Comparison of ENCODE assay signal across 8 cellular contexts in genomic region chrX:136880003-136880451, GRCh38. TPM values are rescaled to one million over a fixed set of nuclear protein-coding genes. Genes with fewer than 3 reads are reported as not detected.
DNase-seq lines count a peak whose midpoint lies in the region; ATAC-seq and TF ChIP-seq lines count a peak whose summit lies in the region.

No MANE protein-coding gene starts in this region.

- 1% methylated on average over 22 to 32 of the region's 32 CpGs for WGBS in GM23248 (ENCODE audit: low coverage in 1 of 2, low lambda C conversion rate in 2 of 2, missing lambda C conversion rate in 2 of 2), 2 experiments
- 0 to 18% methylated on average over 9 to 12 of the region's 32 CpGs for WGBS in gastroesophageal sphincter (ENCODE audit: low coverage in 1 of 2), 2 donors

- peaks cover 2% of the 10 kb centered on the region; the same call in 1 of the 2 replicates for H3F3A ChIP-seq in GM23248 (ENCODE audit: insufficient read depth)

- H4K20me1 ChIP-seq in GM23248 (ENCODE audit: insufficient read depth) = 0 out of 2 replicates have a peak, but pooled peaks cover 2% of the 10 kb centered on the region

- H3K36me3 Mint-ChIP-seq in Caco-2 (ENCODE audit: insufficient read depth, unreplicated experiment) (peaks cover 59% of the 10 kb centered on the region), osteocyte (ENCODE audit: unreplicated experiment) (peaks cover 17% of the 10 kb centered on the region)

- peak overlapping the region; percentile 98 for H3K27ac Mint-ChIP-seq in Caco-2 (ENCODE audit: unreplicated experiment)
- peak overlapping the region; percentile 95 for H3K27ac Mint-ChIP-seq in osteocyte (ENCODE audit: unreplicated experiment)

- H3K9me2 ChIP-seq in GM23248 (ENCODE audit: insufficient read depth) = no peaks in the 10 kb centered on the region

- H3K9me3 ChIP-seq in Caco-2 (no peaks in the 10 kb centered on the region), GM23248 (ENCODE audit: low read depth) (no peaks in the 10 kb centered on the region), gastroesophageal sphincter (no peaks in the 10 kb centered on the region)

- POLR2A ChIA-PET in Caco-2 (lab: Charles Lee) = interaction anchor here (1.1 to 1.3 kb wide), 3 partner anchors 12 to 45 kb away, joined by 6 to 22 read pairs (median 7); no protein-coding TSS in a partner anchor

- peak in 1 of 2 experiments; percentile 26 for DNase-seq in Caco-2
- peak; percentile 54 for DNase-seq in GM23248
- DNase-seq in NCI-H2227 (lab: John Stamatoyannopoulos, UW; ENCODE audit: unreplicated experiment) = peak; percentile 59
- DNase-seq in activated effector memory CD4-positive, alpha-beta T cell treated with anti-CD3 and anti-CD28 coated beads, Interleukin-2, amount 50 U/mL, for 16 hours = peak; percentile 74
- no peak for DNase-seq in osteocyte (ENCODE audit: extremely low spot score, unreplicated experiment)
- DNase-seq in HCEC 1CT = no peak

- H3K27ac ChIP-seq in GM23248 = peak overlapping the region; percentile 90
- peak overlapping the region; percentile 91 to 97 (median 94) for H3K27ac ChIP-seq in gastroesophageal sphincter

- H3K27me3 Mint-ChIP-seq in Caco-2 (ENCODE audit: insufficient read depth, unreplicated experiment) = no peaks in the 10 kb centered on the region
- no peaks in the 10 kb centered on the region for H3K27me3 Mint-ChIP-seq in osteocyte (ENCODE audit: unreplicated experiment)

- no peak for TF ChIP-seq EP300 in gastroesophageal sphincter (IDR thresholded peaks at IDR 0.05)

- peak overlapping the region; percentile 99 for H3K9ac ChIP-seq in GM23248

- no peak for TF ChIP-seq POLR2A in gastroesophageal sphincter (IDR thresholded peaks at IDR 0.05)

- H3K9me3 Mint-ChIP-seq in Caco-2 (ENCODE audit: unreplicated experiment) (no peaks in the 10 kb centered on the region), osteocyte (ENCODE audit: unreplicated experiment) (no peaks in the 10 kb centered on the region)

- H2AFZ ChIP-seq in GM23248 = peak overlapping the region; percentile 43

- H3K36me3 ChIP-seq in Caco-2 (ENCODE audit: control insufficient read depth, insufficient read depth, low read length) = no peaks in the 10 kb centered on the region; the same call in 1 of the 2 replicates
- H3K36me3 ChIP-seq in GM23248 (ENCODE audit: low read depth) = peaks cover 24% of the 10 kb centered on the region; the same call in 1 of the 2 replicates
- H3K36me3 ChIP-seq in gastroesophageal sphincter = peaks cover 0 to 33% of the 10 kb centered on the region in 2 donors

- H3K4me1 Mint-ChIP-seq in Caco-2 (ENCODE audit: low read depth, unreplicated experiment) = peaks cover 4% of the 10 kb centered on the region
- H3K4me1 Mint-ChIP-seq in osteocyte (ENCODE audit: unreplicated experiment) = peaks cover 13% of the 10 kb centered on the region

- no peaks in the 10 kb centered on the region for H3K4me1 ChIP-seq in Caco-2
- 0 out of 2 replicates have a peak, but pooled peaks cover 4% of the 10 kb centered on the region for H3K4me1 ChIP-seq in GM23248 (ENCODE audit: insufficient read depth)
- H3K4me1 ChIP-seq in gastroesophageal sphincter = peaks cover 0 to 30% (median 0%) of the 10 kb centered on the region in 3 donors

- no peak for TF ChIP-seq CTCF in Caco-2 (IDR thresholded peaks at IDR 0.05; ENCODE audit: insufficient read depth in 1 of 2, low read depth in 1 of 2, low read length in 1 of 2, severe bottlenecking in 1 of 2, unreplicated experiment in 1 of 2)
- no peak for TF ChIP-seq CTCF in gastroesophageal sphincter (IDR thresholded peaks at IDR 0.05)
- TF ChIP-seq CTCF in osteocyte (IDR thresholded peaks at IDR 0.05) = no peak

- ATAC-seq in gastroesophageal sphincter (peak; percentile 29), GM18517 (IDR thresholded peaks at IDR 0.05; ENCODE audit: unreplicated experiment) (no peak)

- peak overlapping the region; percentile 95 for H3K4me2 ChIP-seq in GM23248 (ENCODE audit: unreplicated experiment)

- H3K27me3 ChIP-seq in Caco-2 (replicated peaks; ENCODE audit: control insufficient read depth, insufficient read depth, low read length) (no peaks in the 10 kb centered on the region), GM23248 (replicated peaks; ENCODE audit: insufficient read depth) (no peaks in the 10 kb centered on the region), gastroesophageal sphincter (no peaks in the 10 kb centered on the region)

- CTCF ChIA-PET in Caco-2 (lab: Charles Lee) = interaction anchor here (1.0 kb wide), 1 partner anchor 46 kb away, joined by 5 read pairs; no protein-coding TSS in a partner anchor

- peak overlapping the region; percentile 84 for H3K4me3 Mint-ChIP-seq in Caco-2 (ENCODE audit: unreplicated experiment)
- peak overlapping the region; percentile 89 for H3K4me3 Mint-ChIP-seq in osteocyte (ENCODE audit: unreplicated experiment)

- H3K4me3 ChIP-seq in Caco-2 (ENCODE audit: low read depth, low read length) (peak overlapping the region; percentile 79), GM23248 (peak overlapping the region; percentile 85), gastroesophageal sphincter (peak overlapping the region; percentile 78 to 91)

- BruUV-seq in Caco-2 (replicated peaks; lab: Mats Ljungman, UMichigan) = TSS peak; percentile 69

- peaks cover 55% of the 10 kb centered on the region for H3K79me2 ChIP-seq in GM23248 (ENCODE audit: insufficient read depth)

- in situ Hi-C loops in GM23248 (cut with MboI) = no loop called here

- intact Hi-C loops in Caco-2 (cut with micrococcal nuclease; ENCODE audit: unreplicated experiment) = loop anchor here (1.0 kb wide), 2 partner anchors 29 to 45 kb away; no protein-coding TSS in a partner anchor

RNA-seq across cellular contexts. Expression of gene RBMX, which starts 0.5 kb away (rescaled TPM):
- total RNA-seq in Caco-2 (2022) (253 and 261 TPM in 2 replicates), gastroesophageal sphincter (100 to 1,000 TPM; 158 to 329 (median 317) TPM), osteocyte (181 and 186 TPM in 2 replicates)
- total RNA-seq in GM23248 (2014; rRNA removed; shearing (Covaris generic)) = 217 and 254 TPM in 2 replicates
- polyA plus RNA-seq in GM23248 (2016; fragmentation: Nextera tagmentation; extraction: Ambion mirVana) = 78.2 and 82.5 TPM in 2 replicates

Comparison
In these comparisons a context has a peak if more than half of its experiments do, and no peak if none do; other contexts are left out.
1. DNase-seq: peak in GM23248 (single experiment), NCI-H2227 (single experiment) and activated effector memory CD4-positive, alpha-beta T cell treated with anti-CD3 and anti-CD28 coated beads, Interleukin-2, amount 50 U/mL, for 16 hours (single experiment); none in osteocyte (single experiment) and HCEC 1CT (single experiment).
2. Peak in every context shown above with its lines, with median percentiles within 50 percentile points of each other: H3K4me3 ChIP-seq.